Comparison of ENCODE assay signal across 8 cellular contexts in genomic region chr19:17405250-17406038, GRCh38. TPM values are rescaled to one million over a fixed set of nuclear protein-coding genes. Genes with fewer than 3 reads are reported as not detected.
DNase-seq lines count a peak whose midpoint lies in the region; ATAC-seq and TF ChIP-seq lines count a peak whose summit lies in the region.

Gene BST2, minus strand, starts transcription at chr19:17405630. Its CDS starts 55 bp downstream, at chr19:17405575.

- peak within 1 kb of the TSS; percentile 94 for H3K27ac ChIP-seq in DND-41 (ENCODE audit: low read length)
- peak within 1 kb of the TSS; percentile 88 for H3K27ac ChIP-seq in colonic mucosa
- H3K27ac ChIP-seq in right lobe of liver, result peak within 1 kb of the TSS; percentile 71 to 95 (median 92)

- H3K9me3 ChIP-seq in DND-41 (ENCODE audit: insufficient read depth, low read length, severe bottlenecking) (no peaks in the 10 kb centered on the region), colonic mucosa (no peaks in the 10 kb centered on the region), right lobe of liver (no peaks in the 10 kb centered on the region)

- no peaks in the 10 kb centered on the region for H3K27me3 ChIP-seq in DND-41 (ENCODE audit: insufficient read depth, low read length, poor library complexity)
- no peaks in the 10 kb centered on the region for H3K27me3 ChIP-seq in colonic mucosa
- H3K27me3 ChIP-seq in right lobe of liver, result no peaks in the 10 kb centered on the region

- intact Hi-C loops in colonic mucosa (cut with DNase I) (no loop called here), right lobe of liver (cut with DNase I) (no loop called here)

- H3K36me3 ChIP-seq in DND-41 (ENCODE audit: insufficient read depth, low read length) (peaks cover 14% of the 10 kb centered on the region), colonic mucosa (no peaks in the 10 kb centered on the region), right lobe of liver (peaks cover 0 to 4% (median 0%) of the 10 kb centered on the region in 4 donors)

- H3K9ac ChIP-seq in DND-41 (ENCODE audit: low read depth, low read length), result peak within 1 kb of the TSS; percentile 64
- H3K9ac ChIP-seq in colonic mucosa (ENCODE audit: low read depth in 2 of 2, low read length in 2 of 2), result peak within 1 kb of the TSS; percentile 71 to 83

- TF ChIP-seq POLR2A in right lobe of liver (IDR thresholded peaks at IDR 0.05), result peak; percentile 62

- H2AFZ ChIP-seq in DND-41 (ENCODE audit: low read depth, low read length), result peak within 1 kb of the TSS; percentile 84

- 0% methylated on average over 5 of the region's 18 CpGs for WGBS in right lobe of liver (ENCODE audit: insufficient coverage, low coverage, low lambda C conversion rate, missing lambda C conversion rate)

- H3K79me2 ChIP-seq in DND-41 (ENCODE audit: insufficient read depth, low read length), result peaks cover 28% of the 10 kb centered on the region

- peak; percentile 87 for ATAC-seq in DND-41 (ENCODE audit: insufficient read depth, low read depth)
- peak; percentile 66 for ATAC-seq in GM21367 (IDR thresholded peaks at IDR 0.05; ENCODE audit: unreplicated experiment)
- ATAC-seq in right lobe of liver, result peak; percentile 87 to 94 (median 93)
- peak; percentile 85 for ATAC-seq in stimulated activated naive CD8-positive, alpha-beta T cell treated with anti-CD3 and anti-CD28 coated beads, Interleukin-15, amount 100 ng/mL, for 72 hours

- no peaks in the 10 kb centered on the region for H3K9me3 Mint-ChIP-seq in stimulated activated naive CD8-positive, alpha-beta T cell treated with anti-CD3 and anti-CD28 coated beads, Interleukin-15, amount 100 ng/mL, for 72 hours

- H3K4me1 Mint-ChIP-seq in stimulated activated naive CD8-positive, alpha-beta T cell treated with anti-CD3 and anti-CD28 coated beads, Interleukin-15, amount 100 ng/mL, for 72 hours, result peaks cover 43% of the 10 kb centered on the region

- TF ChIP-seq CTCF in DND-41 (IDR thresholded peaks at IDR 0.05; ENCODE audit: borderline replicate concordance, extremely low read depth, low read length, poor library complexity, severe bottlenecking) (no peak), colonic mucosa (IDR thresholded peaks at IDR 0.05) (no peak), right lobe of liver (IDR thresholded peaks at IDR 0.05) (no peak)

- H3K4me1 ChIP-seq in DND-41 (ENCODE audit: insufficient read depth, low read length), result peaks cover 44% of the 10 kb centered on the region
- peaks cover 3% of the 10 kb centered on the region for H3K4me1 ChIP-seq in colonic mucosa
- H3K4me1 ChIP-seq in right lobe of liver, result peaks cover 0 to 9% (median 0%) of the 10 kb centered on the region in 4 donors

- peak within 1 kb of the TSS; percentile 92 for H3K4me2 ChIP-seq in DND-41 (ENCODE audit: insufficient read depth, low read length)

- H3K4me3 ChIP-seq in DND-41 (ENCODE audit: low read depth in 1 of 2, low read length in 2 of 2), result peak within 1 kb of the TSS; percentile 33 to 72; a peak in 3 of 4 replicates
- H3K4me3 ChIP-seq in colonic mucosa, result peak within 1 kb of the TSS; percentile 35
- H3K4me3 ChIP-seq in right lobe of liver, result peak within 1 kb of the TSS; percentile 51 to 62 (median 54)

- peak within 1 kb of the TSS; percentile 87 to 92 for H3K4me3 Mint-ChIP-seq in stimulated activated naive CD8-positive, alpha-beta T cell treated with anti-CD3 and anti-CD28 coated beads, Interleukin-15, amount 100 ng/mL, for 72 hours

- H3K27me3 Mint-ChIP-seq in stimulated activated naive CD8-positive, alpha-beta T cell treated with anti-CD3 and anti-CD28 coated beads, Interleukin-15, amount 100 ng/mL, for 72 hours, result no peaks in the 10 kb centered on the region

- DNase-seq in DND-41 (peak; percentile 80), HT1080 (ENCODE audit: low read depth) (peak; percentile 37), T-helper 22 cell (ENCODE audit: low read depth) (peak; percentile 56), colonic mucosa (peak; percentile 38), right lobe of liver (peak; percentile 68 to 83 (median 77)), NCI-H345 treated with DMSO at 0.1 percent for 48 hours (lab: John Stamatoyannopoulos, UW; ENCODE audit: unreplicated experiment) (no peak)
- DNase-seq in stimulated activated naive CD8-positive, alpha-beta T cell treated with anti-CD3 and anti-CD28 coated beads, Interleukin-15, amount 100 ng/mL, for 72 hours, result peak; percentile 51 to 77

- H3K27ac Mint-ChIP-seq in stimulated activated naive CD8-positive, alpha-beta T cell treated with anti-CD3 and anti-CD28 coated beads, Interleukin-15, amount 100 ng/mL, for 72 hours, result peak within 1 kb of the TSS; percentile 98

- H4K20me1 ChIP-seq in DND-41 (ENCODE audit: insufficient read depth, low read length), result no peaks in the 10 kb centered on the region

RNA-seq across cellular contexts. Expression of gene BST2, which starts in this region (rescaled TPM):
- total RNA-seq in HT1080 (2014; rRNA removed; shearing (Covaris generic)), result 1.2 TPM in 1 of 2 replicates, not detected in the other
- polyA plus RNA-seq in HT1080 (2015; cell fraction: cytosol; rRNA removed), result 0.24 and 0.27 TPM in 2 replicates
- not detected in 2 replicates for polyA plus RNA-seq in HT1080 (2015; cell fraction: nucleus; rRNA removed)
- total RNA-seq in colonic mucosa, result 10 to 100 TPM; 12.8 to 15.6 TPM
- total RNA-seq in right lobe of liver, result 100 to 1,000 TPM in 3 of 6 experiments, 10 to 100 TPM in 3; 78.2 to 157 (median 96.2) TPM
